ENCODE assay signal across 8 cellular contexts in genomic region chr5:170633235-170634041, GRCh38.
DNase-seq lines count a peak whose midpoint lies in the region; ATAC-seq and TF ChIP-seq lines count a peak whose summit lies in the region.

No MANE protein-coding gene starts in this region.

- no peaks in the 10 kb centered on the region for H3K9me3 ChIP-seq in lower lobe of right lung

- TF ChIP-seq CTCF in Calu3 (IDR thresholded peaks at IDR 0.05; ENCODE audit: unreplicated experiment), result no peak
- TF ChIP-seq CTCF in lower lobe of right lung (IDR thresholded peaks at IDR 0.05), result no peak

- DNase-seq in Calu3 (peak; percentile 48), SIG-M5 treated with dmso at 0.1 percent for 504 hours (lab: John Stamatoyannopoulos, UW; ENCODE audit: unreplicated experiment) (peak; percentile 52), ecto neural progenitor cell (ENCODE audit: low spot score) (peak; percentile 72), lower lobe of right lung (no peak), stromal cell of bone marrow (ENCODE audit: low read depth) (peak; percentile 71)

- intact Hi-C loops in Calu3 (cut with micrococcal nuclease; ENCODE audit: unreplicated experiment) (loop anchor here (10.0 kb wide), 1 partner anchor 571 kb away; no protein-coding TSS in a partner anchor), lower lobe of right lung (cut with DNase I) (loop anchor here (10.0 kb wide), 1 partner anchor 199 kb away; no protein-coding TSS in a partner anchor)

- H3K4me3 Mint-ChIP-seq in Calu3 (ENCODE audit: low read depth, unreplicated experiment), result peak overlapping the region; percentile 76

- H3K27ac ChIP-seq in lower lobe of right lung, result peak overlapping the region; percentile 48

- BruUV-seq in Calu3 (replicated peaks; lab: Mats Ljungman, UMichigan), result no TSS peak

- H3K36me3 Mint-ChIP-seq in Calu3 (ENCODE audit: insufficient read depth, unreplicated experiment), result peaks cover 13% of the 10 kb centered on the region

- H3K27ac Mint-ChIP-seq in Calu3 (ENCODE audit: unreplicated experiment), result peak overlapping the region; percentile 58

- ATAC-seq in HG02588 (IDR thresholded peaks at IDR 0.05; ENCODE audit: unreplicated experiment) (peak; percentile 16), lower lobe of right lung (peak; percentile 58 to 61), GM19455 (IDR thresholded peaks at IDR 0.05; ENCODE audit: unreplicated experiment) (no peak), HG02678 (IDR thresholded peaks at IDR 0.05; ENCODE audit: unreplicated experiment) (no peak)

- no peaks in the 10 kb centered on the region for H3K9me3 Mint-ChIP-seq in Calu3 (ENCODE audit: low read depth, unreplicated experiment)

- H3K27me3 ChIP-seq in lower lobe of right lung (ENCODE audit: low read depth), result no peaks in the 10 kb centered on the region

- no peaks in the 10 kb centered on the region for H3K36me3 ChIP-seq in lower lobe of right lung

- H3K4me1 ChIP-seq in lower lobe of right lung, result peaks cover 28% of the 10 kb centered on the region

- peak overlapping the region; percentile 24 for H3K4me3 ChIP-seq in lower lobe of right lung

- H3K27me3 Mint-ChIP-seq in Calu3 (ENCODE audit: unreplicated experiment), result peaks cover 38% of the 10 kb centered on the region

- peaks cover 25% of the 10 kb centered on the region for H3K4me1 Mint-ChIP-seq in Calu3 (ENCODE audit: low read depth, unreplicated experiment)

- CTCF ChIA-PET in Calu3 (lab: Charles Lee), result interaction anchor here (0.6 to 3.6 kb wide), 13 partner anchors 8 to 1506 kb away, joined by 3 to 21 read pairs (median 3); no protein-coding TSS in a partner anchor

Comparison
In these comparisons a context has a peak if more than half of its experiments do, and no peak if none do; other contexts are left out.
1. ATAC-seq: peak in HG02588 (single experiment) and lower lobe of right lung (2 of 2); none in GM19455 (single experiment) and HG02678 (single experiment).